28 cellular contexts compared by ENCODE assay signal in the genomic region with DNA sequence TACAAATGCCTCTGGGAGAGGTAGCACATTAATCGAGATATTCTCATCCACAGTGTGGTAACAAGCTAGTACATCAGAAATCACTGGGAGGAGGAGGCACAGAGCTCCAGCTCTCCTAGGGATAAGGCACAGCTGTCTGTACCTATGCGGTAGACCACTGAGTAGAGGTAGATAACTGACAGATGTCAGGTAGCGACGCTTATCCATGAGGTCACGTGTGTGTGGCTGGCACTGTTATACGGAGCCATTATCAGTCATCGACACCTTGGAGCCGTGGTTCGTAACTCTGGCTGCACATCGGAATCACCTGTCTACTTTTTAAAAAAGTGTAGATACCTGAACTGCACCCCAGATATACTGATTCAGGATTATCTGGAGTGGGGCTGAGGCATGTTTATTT.
DNase-seq lines count a peak whose midpoint lies in the region; ATAC-seq, FAIRE-seq and TF ChIP-seq lines count a peak whose summit lies in the region.
"Had no signal": no experiment of that assay in that cellular context is flagged by ENCODE, and none has a peak within 500 bp of the region (broad histone marks: within the 10 kb centered on the region; RNA-seq: fewer than 3 reads in every experiment).

No MANE protein-coding gene starts in this region.

- no peaks in the 10 kb centered on the region for H3K79me2 ChIP-seq in Karpas-422 (ENCODE audit: low read length)

- H3K4me1 ChIP-seq in Karpas-422 (ENCODE audit: low read length): no peaks in the 10 kb centered on the region
- H3K4me1 ChIP-seq: BE2C, BLaER1 had no signal

- peaks cover 3% of the 10 kb centered on the region for H3K36me3 Mint-ChIP-seq in T-helper 17 cell (ENCODE audit: low read depth)
- peaks cover 19% of the 10 kb centered on the region for H3K36me3 Mint-ChIP-seq in effector memory CD8-positive, alpha-beta T cell (ENCODE audit: insufficient read depth)
- H3K36me3 Mint-ChIP-seq in activated T-helper 1 cell treated with anti-CD3 and anti-CD28 coated beads, Interleukin-12 subunit alpha, Interleukin-12 subunit beta, Interleukin-2, Interleukin-4 antibody, amounts not matched to agents 30 ng/mL and 10 ng/mL and 1 ng/mL, durations not matched to agents 14 hours and 24 hours and 36 hours (ENCODE audit: low read depth): peaks cover 9% of the 10 kb centered on the region
- H3K36me3 Mint-ChIP-seq: CD14-positive monocyte had no signal

- H4K20me1 ChIP-seq in Karpas-422 (ENCODE audit: insufficient read depth, low read depth, low read length): no peaks in the 10 kb centered on the region
- H4K20me1 ChIP-seq: BLaER1 had no signal

- H3K36me3 ChIP-seq in Karpas-422 (ENCODE audit: insufficient read depth, low read length): no peaks in the 10 kb centered on the region
- H3K36me3 ChIP-seq: BE2C, BLaER1 had no signal

- H3K4me2 ChIP-seq in Karpas-422 (ENCODE audit: low read depth, low read length, poor library complexity, severe bottlenecking): no peak overlapping the region
- H3K4me2 ChIP-seq: BLaER1 had no signal

- H3K4me3 Mint-ChIP-seq in T-helper 17 cell: no peak overlapping the region
- H3K4me3 Mint-ChIP-seq in effector memory CD8-positive, alpha-beta T cell: no peak overlapping the region
- H3K4me3 Mint-ChIP-seq in activated T-helper 1 cell treated with anti-CD3 and anti-CD28 coated beads, Interleukin-12 subunit alpha, Interleukin-12 subunit beta, Interleukin-2, Interleukin-4 antibody, amounts not matched to agents 30 ng/mL and 10 ng/mL and 1 ng/mL, durations not matched to agents 14 hours and 24 hours and 36 hours: no peak overlapping the region
- H3K4me3 Mint-ChIP-seq: CD14-positive monocyte; CD4-positive, alpha-beta memory T cell; CD4-positive, CD25-positive, alpha-beta regulatory T cell; CD8-positive, alpha-beta memory T cell had no signal

- intact Hi-C loops in activated T-helper 1 cell treated with anti-CD3 and anti-CD28 coated beads, Interleukin-12 subunit alpha, Interleukin-12 subunit beta, Interleukin-2, Interleukin-4 antibody, amounts not matched to agents 30 ng/mL and 10 ng/mL and 1 ng/mL, durations not matched to agents 14 hours and 24 hours and 36 hours (cut with micrococcal nuclease): no loop called here

- H3K9me3 ChIP-seq in Karpas-422 (ENCODE audit: low read length) (no peaks in the 10 kb centered on the region), T-helper 17 cell (ENCODE audit: control insufficient read depth, low read length, poor library complexity, severe bottlenecking) (no peaks in the 10 kb centered on the region)
- H3K9me3 ChIP-seq: BE2C, BLaER1 had no signal

- DNase-seq in HTR-8/SVneo (ENCODE audit: insufficient read length, low spot score) (no peak), Karpas-422 (peak; percentile 9), T-helper 17 cell (no peak), NOMO-1 (lab: John Stamatoyannopoulos, UW; ENCODE audit: unreplicated experiment in 2 of 2) (no peak), coronary artery (ENCODE audit: low spot score) (no peak)
- DNase-seq in effector memory CD8-positive, alpha-beta T cell: no peak
- no peak for DNase-seq in activated T-helper 1 cell treated with anti-CD3 and anti-CD28 coated beads, Interleukin-12 subunit alpha, Interleukin-12 subunit beta, Interleukin-2, Interleukin-4 antibody, amounts not matched to agents 30 ng/mL and 10 ng/mL and 1 ng/mL, durations not matched to agents 14 hours and 24 hours and 36 hours (ENCODE audit: low spot score)
- DNase-seq: 8988T; ACHN; BE2C; C1 segment of cervical spinal cord; CD4-positive, alpha-beta memory T cell; CD4-positive, CD25-positive, alpha-beta regulatory T cell; CD8-positive, alpha-beta memory T cell; COR-L47; DMS 273 treated with DMSO at 0.1 percent for 48 hours; DMS153; DMS53; DMS79; DND-41; EL; GDM1 had no signal

- no peak for ATAC-seq in T-helper 17 cell
- no peak for ATAC-seq in effector memory CD8-positive, alpha-beta T cell (replicated peaks)
- ATAC-seq: GM12878 had no signal

- no peak overlapping the region for H3K9ac ChIP-seq in Karpas-422 (ENCODE audit: low read length)
- H3K9ac ChIP-seq: BLaER1 had no signal

- H3K27ac Mint-ChIP-seq in T-helper 17 cell: peak overlapping the region; percentile 60
- H3K27ac Mint-ChIP-seq in effector memory CD8-positive, alpha-beta T cell: peak overlapping the region; percentile 5 to 76
- no peak overlapping the region for H3K27ac Mint-ChIP-seq in activated T-helper 1 cell treated with anti-CD3 and anti-CD28 coated beads, Interleukin-12 subunit alpha, Interleukin-12 subunit beta, Interleukin-2, Interleukin-4 antibody, amounts not matched to agents 30 ng/mL and 10 ng/mL and 1 ng/mL, durations not matched to agents 14 hours and 24 hours and 36 hours
- H3K27ac Mint-ChIP-seq: CD14-positive monocyte had no signal

- H3K27me3 ChIP-seq in Karpas-422 (ENCODE audit: low read length): no peaks in the 10 kb centered on the region
- H3K27me3 ChIP-seq: BLaER1 had no signal

- FAIRE-seq in HTR-8/SVneo (lab: Jason Lieb, UNC): peak; percentile 26
- FAIRE-seq: A204.1, GM12878, GM12892, GM18507 had no signal

- H3K4me1 Mint-ChIP-seq in T-helper 17 cell: peaks cover 24% of the 10 kb centered on the region
- H3K4me1 Mint-ChIP-seq in effector memory CD8-positive, alpha-beta T cell (ENCODE audit: low read depth in 2 of 2): peaks cover 24 to 36% of the 10 kb centered on the region in 2 donors
- H3K4me1 Mint-ChIP-seq in activated T-helper 1 cell treated with anti-CD3 and anti-CD28 coated beads, Interleukin-12 subunit alpha, Interleukin-12 subunit beta, Interleukin-2, Interleukin-4 antibody, amounts not matched to agents 30 ng/mL and 10 ng/mL and 1 ng/mL, durations not matched to agents 14 hours and 24 hours and 36 hours (ENCODE audit: low read depth): no peaks in the 10 kb centered on the region
- H3K4me1 Mint-ChIP-seq: CD14-positive monocyte had no signal

- H3K27ac ChIP-seq in Karpas-422 (ENCODE audit: low read length) (no peak overlapping the region), coronary artery (no peak overlapping the region)
- H3K27ac ChIP-seq: BLaER1 had no signal

- no peaks in the 10 kb centered on the region for H3K9me2 ChIP-seq in Karpas-422 (replicated peaks; ENCODE audit: insufficient read depth, low read length)

- H3K9me3 Mint-ChIP-seq in effector memory CD8-positive, alpha-beta T cell: no peaks in the 10 kb centered on the region
- no peaks in the 10 kb centered on the region for H3K9me3 Mint-ChIP-seq in activated T-helper 1 cell treated with anti-CD3 and anti-CD28 coated beads, Interleukin-12 subunit alpha, Interleukin-12 subunit beta, Interleukin-2, Interleukin-4 antibody, amounts not matched to agents 30 ng/mL and 10 ng/mL and 1 ng/mL, durations not matched to agents 14 hours and 24 hours and 36 hours
- H3K9me3 Mint-ChIP-seq: CD14-positive monocyte; CD8-positive, alpha-beta memory T cell had no signal

- H3K27me3 Mint-ChIP-seq in T-helper 17 cell: no peaks in the 10 kb centered on the region
- no peaks in the 10 kb centered on the region for H3K27me3 Mint-ChIP-seq in effector memory CD8-positive, alpha-beta T cell
- H3K27me3 Mint-ChIP-seq in activated T-helper 1 cell treated with anti-CD3 and anti-CD28 coated beads, Interleukin-12 subunit alpha, Interleukin-12 subunit beta, Interleukin-2, Interleukin-4 antibody, amounts not matched to agents 30 ng/mL and 10 ng/mL and 1 ng/mL, durations not matched to agents 14 hours and 24 hours and 36 hours (ENCODE audit: insufficient read depth): no peaks in the 10 kb centered on the region
- H3K27me3 Mint-ChIP-seq: CD4-positive, alpha-beta memory T cell; CD4-positive, CD25-positive, alpha-beta regulatory T cell; CD8-positive, alpha-beta memory T cell had no signal

- H2AFZ ChIP-seq in Karpas-422 (ENCODE audit: low read length): no peak overlapping the region

- H3K4me3 ChIP-seq in Karpas-422 (ENCODE audit: low read length) (no peak overlapping the region), coronary artery (no peak overlapping the region)
- H3K4me3 ChIP-seq: BLaER1, GM12878 had no signal

- TF ChIP-seq CTCF in coronary artery (IDR thresholded peaks at IDR 0.05): no peak
